In genomic region chr11:9264381-9265210, GRCh38 we compare ENCODE assay signal across 7 cellular contexts. TPM values are rescaled to one million over a fixed set of nuclear protein-coding genes. Genes with fewer than 3 reads are reported as not detected.
A peak's percentile ranks its signal among the peaks of the same experiment; 100 is the strongest.
DNase-seq lines count a peak whose midpoint lies in the region; ATAC-seq and TF ChIP-seq lines count a peak whose summit lies in the region.

No MANE protein-coding gene starts in this region.

- ATAC-seq in HG02759 (IDR thresholded peaks at IDR 0.05; ENCODE audit: unreplicated experiment): peak; percentile 6
- ATAC-seq in activated T-helper 17 cell treated with anti-CD3 and anti-CD28 coated beads, Interleukin-2, amount 50 U/mL, for 72 hours (replicated peaks): peak; percentile 49
- peak; percentile 52 to 61 for ATAC-seq in natural killer cell treated with Interleukin-12 subunit alpha and Interleukin-12 subunit beta and Interleukin-15 and Interleukin-18, amount 100 ng/mL, for 72 hours

- H3K36me3 Mint-ChIP-seq in activated T-helper 17 cell treated with anti-CD3 and anti-CD28 coated beads, Interleukin-2, amount 50 U/mL, for 72 hours (ENCODE audit: low read depth): peaks cover 10% of the 10 kb centered on the region
- peaks cover 5% of the 10 kb centered on the region for H3K36me3 Mint-ChIP-seq in natural killer cell treated with Interleukin-12 subunit alpha and Interleukin-12 subunit beta and Interleukin-15 and Interleukin-18, amount 100 ng/mL, for 72 hours

- no peak for TF ChIP-seq EP300 in transverse colon (IDR thresholded peaks at IDR 0.05; ENCODE audit: low read depth)

- no peaks in the 10 kb centered on the region for H3K27me3 ChIP-seq in transverse colon

- H3K4me3 ChIP-seq in fibroblast of villous mesenchyme (ENCODE audit: low read depth, low read length) (peak overlapping the region; percentile 84), transverse colon (peak overlapping the region; percentile 80 to 95 (median 86))

- TF ChIP-seq POLR2A in transverse colon (IDR thresholded peaks at IDR 0.05): peak; percentile 45

- H3K27me3 Mint-ChIP-seq in activated T-helper 17 cell treated with anti-CD3 and anti-CD28 coated beads, Interleukin-2, amount 50 U/mL, for 72 hours: peaks cover 7% of the 10 kb centered on the region
- peaks cover 9 to 27% of the 10 kb centered on the region in 2 donors for H3K27me3 Mint-ChIP-seq in natural killer cell treated with Interleukin-12 subunit alpha and Interleukin-12 subunit beta and Interleukin-15 and Interleukin-18, amount 100 ng/mL, for 72 hours

- H3K9me3 Mint-ChIP-seq in activated T-helper 17 cell treated with anti-CD3 and anti-CD28 coated beads, Interleukin-2, amount 50 U/mL, for 72 hours: no peaks in the 10 kb centered on the region
- no peaks in the 10 kb centered on the region for H3K9me3 Mint-ChIP-seq in natural killer cell treated with Interleukin-12 subunit alpha and Interleukin-12 subunit beta and Interleukin-15 and Interleukin-18, amount 100 ng/mL, for 72 hours

- H3K27ac Mint-ChIP-seq in activated T-helper 17 cell treated with anti-CD3 and anti-CD28 coated beads, Interleukin-2, amount 50 U/mL, for 72 hours: peak overlapping the region; percentile 95
- H3K27ac Mint-ChIP-seq in natural killer cell treated with Interleukin-12 subunit alpha and Interleukin-12 subunit beta and Interleukin-15 and Interleukin-18, amount 100 ng/mL, for 72 hours: peak overlapping the region; percentile 99

- 0 to 5% methylated on average over 4 to 37 of the region's 75 CpGs for WGBS in transverse colon (ENCODE audit: low coverage in 1 of 2), 2 donors

- DNase-seq in GM13977 (ENCODE audit: low spot score) (peak; percentile 41), NOMO-1 treated with dmso at 0.1 percent for 144 hours (lab: John Stamatoyannopoulos, UW; ENCODE audit: unreplicated experiment) (peak; percentile 90), fibroblast of villous mesenchyme (ENCODE audit: low read depth) (peak; percentile 92), transverse colon (peak; percentile 43)
- peak; percentile 69 for DNase-seq in natural killer cell treated with Interleukin-12 subunit alpha and Interleukin-12 subunit beta and Interleukin-15 and Interleukin-18, amount 100 ng/mL, for 72 hours (ENCODE audit: low spot score)

- peak overlapping the region; percentile 86 to 97 (median 94) for H3K27ac ChIP-seq in transverse colon

- H3K9me3 ChIP-seq in transverse colon: no peaks in the 10 kb centered on the region

- intact Hi-C loops in transverse colon (cut with DNase I; ENCODE audit: low total_unique reads): no loop called here

- H3K4me1 Mint-ChIP-seq in activated T-helper 17 cell treated with anti-CD3 and anti-CD28 coated beads, Interleukin-2, amount 50 U/mL, for 72 hours: peaks cover 30% of the 10 kb centered on the region
- H3K4me1 Mint-ChIP-seq in natural killer cell treated with Interleukin-12 subunit alpha and Interleukin-12 subunit beta and Interleukin-15 and Interleukin-18, amount 100 ng/mL, for 72 hours (ENCODE audit: low read depth in 2 of 2): peaks cover 14 to 39% of the 10 kb centered on the region in 2 donors

- no peak for TF ChIP-seq CTCF in GM13977 (IDR thresholded peaks at IDR 0.05; ENCODE audit: extremely low read depth, insufficient read depth, missing control alignments)
- TF ChIP-seq CTCF in fibroblast of villous mesenchyme (IDR thresholded peaks at IDR 0.05; ENCODE audit: insufficient read depth, low read depth, low read length): no peak
- no peak for TF ChIP-seq CTCF in transverse colon (IDR thresholded peaks at IDR 0.05)

- H3K36me3 ChIP-seq in transverse colon: no peaks in the 10 kb centered on the region

- peaks cover 4 to 30% (median 11%) of the 10 kb centered on the region in 4 donors for H3K4me1 ChIP-seq in transverse colon

- in situ Hi-C loops in GM13977 (cut with MboI; ENCODE audit: low pct_unique_long_range_greater_than_20kb, low sequenced_read_pairs, unreplicated experiment): no loop called here
- in situ Hi-C loops in transverse colon (cut with MboI; ENCODE audit: low pct_ligation_motif_present in 1 of 4, low pct_unique_long_range_greater_than_20kb in 1 of 4, low sequenced_read_pairs in 3 of 4): no loop called here

- H3K4me3 Mint-ChIP-seq in activated T-helper 17 cell treated with anti-CD3 and anti-CD28 coated beads, Interleukin-2, amount 50 U/mL, for 72 hours: peak overlapping the region; percentile 92
- peak overlapping the region; percentile 95 for H3K4me3 Mint-ChIP-seq in natural killer cell treated with Interleukin-12 subunit alpha and Interleukin-12 subunit beta and Interleukin-15 and Interleukin-18, amount 100 ng/mL, for 72 hours

RNA-seq across cellular contexts. Expression of gene DENND5A, which starts 0.6 kb away (rescaled TPM):
- total RNA-seq in activated T-helper 17 cell treated with anti-CD3 and anti-CD28 coated beads, Interleukin-2, amount 50 U/mL, for 72 hours: 10 to 100 TPM; 18.9 to 68.5 TPM
- 152 and 158 TPM in 2 replicates for total RNA-seq in fibroblast of villous mesenchyme
- total RNA-seq in natural killer cell treated with Interleukin-12 subunit alpha and Interleukin-12 subunit beta and Interleukin-15 and Interleukin-18, amount 100 ng/mL, for 72 hours: 100 to 1,000 TPM in 1 of 2 donors, 10 to 100 TPM in 1; 69.8 to 200 TPM
- 100 to 1,000 TPM in 1 of 4 donors, 10 to 100 TPM in 3; 18.9 to 117 (median 22.7) TPM for total RNA-seq in transverse colon

RNA-seq across cellular contexts. Expression of gene TMEM41B, which starts 49.8 kb away (rescaled TPM):
- 10 to 100 TPM; 24.2 to 33.5 TPM for total RNA-seq in activated T-helper 17 cell treated with anti-CD3 and anti-CD28 coated beads, Interleukin-2, amount 50 U/mL, for 72 hours
- 48.3 and 48.8 TPM in 2 replicates for total RNA-seq in fibroblast of villous mesenchyme
- 10 to 100 TPM; 25.9 to 33.5 TPM for total RNA-seq in natural killer cell treated with Interleukin-12 subunit alpha and Interleukin-12 subunit beta and Interleukin-15 and Interleukin-18, amount 100 ng/mL, for 72 hours
- total RNA-seq in transverse colon: 10 to 100 TPM; 13.7 to 53.9 (median 51.8) TPM

Comparison
In these comparisons a context has a peak if more than half of its experiments do, and no peak if none do; other contexts are left out.
1. Peak in every context shown above with its lines: DNase-seq, ATAC-seq, H3K4me3 ChIP-seq and H3K27ac ChIP-seq.
2. DNase-seq: peak in every context shown above with its lines; median percentile 92 in fibroblast of villous mesenchyme; 90 in NOMO-1 treated with dmso at 0.1 percent for 144 hours; 69 in natural killer cell treated with Interleukin-12 subunit alpha and Interleukin-12 subunit beta and Interleukin-15 and Interleukin-18, amount 100 ng/mL, for 72 hours; 43 in transverse colon; 41 in GM13977.
3. ATAC-seq: peak in every context shown above with its lines; median percentile 56 in natural killer cell treated with Interleukin-12 subunit alpha and Interleukin-12 subunit beta and Interleukin-15 and Interleukin-18, amount 100 ng/mL, for 72 hours; 49 in activated T-helper 17 cell treated with anti-CD3 and anti-CD28 coated beads, Interleukin-2, amount 50 U/mL, for 72 hours; 6 in HG02759.